Comparison of ENCODE assay signal across 16 cellular contexts in the genomic region with DNA sequence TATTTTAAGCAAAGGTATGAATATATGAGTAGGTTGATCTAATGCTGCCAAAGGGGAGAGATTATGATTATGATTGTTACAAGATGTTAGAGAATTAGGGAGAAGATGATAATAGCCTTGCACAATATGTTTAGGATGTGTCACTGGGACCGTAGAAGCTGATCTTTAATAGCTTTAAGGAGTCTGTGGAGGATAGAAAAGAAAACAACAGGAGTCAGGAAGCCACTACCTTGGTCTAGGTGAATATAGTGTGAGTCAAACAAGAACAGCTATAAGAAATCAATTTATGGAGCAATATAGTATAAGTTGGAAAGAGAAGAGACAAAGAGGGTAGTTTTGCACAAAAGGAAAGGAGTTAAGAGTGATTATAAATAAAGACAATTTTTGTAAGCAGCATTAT.
DNase-seq lines count a peak whose midpoint lies in the region; ATAC-seq, FAIRE-seq and TF ChIP-seq lines count a peak whose summit lies in the region.
"Had no signal": no experiment of that assay in that cellular context is flagged by ENCODE, and none has a peak within 500 bp of the region (broad histone marks: within the 10 kb centered on the region; RNA-seq: fewer than 3 reads in every experiment).

No MANE protein-coding gene starts in this region.

- H3K9ac ChIP-seq in HCT116 (ENCODE audit: low read length) (no peak overlapping the region), smooth muscle cell (ENCODE audit: low read depth) (no peak overlapping the region)
- H3K9ac ChIP-seq: BLaER1 had no signal

- H3K9me2 ChIP-seq in HCT116 (ENCODE audit: insufficient read depth): peaks cover 5% of the 10 kb centered on the region; the same call in 1 of the 2 replicates

- 16% methylated on average over 1 of the region's 1 CpG for WGBS in smooth muscle cell (ENCODE audit: low lambda C conversion rate)

- H3K27me3 ChIP-seq in HCT116 (ENCODE audit: insufficient read depth, low read length) (no peaks in the 10 kb centered on the region), bronchial epithelial cell (ENCODE audit: control insufficient read depth, insufficient read depth, low read length) (no peaks in the 10 kb centered on the region), smooth muscle cell (ENCODE audit: low read depth) (no peaks in the 10 kb centered on the region)
- H3K27me3 ChIP-seq: BLaER1 had no signal

- no peak for TF ChIP-seq POLR2A in HCT116 (IDR thresholded peaks at IDR 0.05; ENCODE audit: borderline replicate concordance, extremely low read depth, insufficient read depth, insufficient read length)
- no peak for TF ChIP-seq POLR2A in erythroblast (IDR thresholded peaks at IDR 0.05; ENCODE audit: low read length)

- BruUV-seq in HCT116 (replicated peaks; lab: Mats Ljungman, UMichigan): no TSS peak

- H3K79me2 ChIP-seq in HCT116 (ENCODE audit: insufficient read depth, low read length) (no peaks in the 10 kb centered on the region), smooth muscle cell (ENCODE audit: low read depth) (no peaks in the 10 kb centered on the region)

- no peak for ATAC-seq in HCT116
- ATAC-seq in Right ventricle myocardium inferior: no peak
- ATAC-seq: GM12878 had no signal

- no peak overlapping the region for H3K27ac ChIP-seq in HCT116 (ENCODE audit: low read depth, low read length)
- H3K27ac ChIP-seq in smooth muscle cell (ENCODE audit: low read depth): no peak overlapping the region
- H3K27ac ChIP-seq: BLaER1 had no signal

- H4K20me1 ChIP-seq in HCT116 (ENCODE audit: insufficient read depth): no peaks in the 10 kb centered on the region
- H4K20me1 ChIP-seq in smooth muscle cell (ENCODE audit: low read depth): no peaks in the 10 kb centered on the region
- H4K20me1 ChIP-seq: BLaER1 had no signal

- RAD21 ChIA-PET in HCT116 (lab: Charles Lee; ENCODE audit: low non-redundant PET in 1 of 2, low total read pairs in 2 of 2, uncharacterized antibody in 2 of 2, unreplicated experiment in 2 of 2): no interaction called here

- H2AFZ ChIP-seq in HCT116 (ENCODE audit: low read depth, low read length, poor library complexity, severe bottlenecking) (peak overlapping the region; percentile 62), smooth muscle cell (ENCODE audit: low read depth) (peak overlapping the region; percentile 55)

- TF ChIP-seq CTCF in HCT116 (IDR thresholded peaks at IDR 0.05 in 2 of 3, conservative IDR thresholded peaks at IDR 0.05 in 1 of 3; ENCODE audit: borderline replicate concordance in 1 of 3, insufficient read depth in 1 of 3, low read depth in 2 of 3, low read length in 2 of 3) (no peak), bronchial epithelial cell (IDR thresholded peaks at IDR 0.05; ENCODE audit: insufficient read depth, low read length, severe bottlenecking) (no peak), smooth muscle cell (IDR thresholded peaks at IDR 0.05; ENCODE audit: borderline replicate concordance, insufficient read depth, poor library complexity, severe bottlenecking) (no peak)

- H3K9me3 ChIP-seq in HCT116 (ENCODE audit: control insufficient read depth in 1 of 2, insufficient read depth in 1 of 2, low read depth in 1 of 2, low read length in 2 of 2) (no peaks in the 10 kb centered on the region), smooth muscle cell (replicated peaks; ENCODE audit: low read depth) (no peaks in the 10 kb centered on the region)
- H3K9me3 ChIP-seq: BLaER1 had no signal

- H3K4me3 ChIP-seq in HCT116 (replicated peaks in 1 of 2; ENCODE audit: low read depth in 1 of 2, low read length in 2 of 2): no peak overlapping the region
- no peak overlapping the region for H3K4me3 ChIP-seq in bronchial epithelial cell (ENCODE audit: low read depth, low read length)
- no peak overlapping the region for H3K4me3 ChIP-seq in smooth muscle cell
- H3K4me3 ChIP-seq: BLaER1, GM12878 had no signal

- H3K4me2 ChIP-seq in HCT116 (ENCODE audit: low read length): no peak overlapping the region
- H3K4me2 ChIP-seq in smooth muscle cell: no peak overlapping the region
- H3K4me2 ChIP-seq: BLaER1 had no signal

- DNase-seq in NCI-H82 (lab: John Stamatoyannopoulos, UW) (peak; percentile 2), NCI-H82 treated with DMSO at 0.1 percent for 48 hours (lab: John Stamatoyannopoulos, UW; ENCODE audit: unreplicated experiment) (no peak), HCT116 (ENCODE audit: low read depth, low spot score) (no peak), bronchial epithelial cell (ENCODE audit: low read depth) (peak; percentile 12), smooth muscle cell (lab: John Stamatoyannopoulos, UW; ENCODE audit: unreplicated experiment) (no peak), Right ventricle myocardium inferior (ENCODE audit: missing footprints) (no peak), erythroblast (lab: John Stamatoyannopoulos, UW) (no peak)
- no peak for DNase-seq in stimulated activated CD4-positive, alpha-beta T cell treated with anti-CD3 and anti-CD28 coated beads, Interleukin-4, amount 100 ng/mL, for 4 hours
- DNase-seq: 8988T; CD4-positive, alpha-beta memory T cell; DMS153; DMS79; GOT3; H7 had no signal

- H3K4me1 ChIP-seq in HCT116 (ENCODE audit: control insufficient read depth in 1 of 2, insufficient read depth in 2 of 2, low read length in 2 of 2) (peaks cover 8 to 24% of the 10 kb centered on the region in 2 experiments), smooth muscle cell (ENCODE audit: low read depth) (peaks cover 13% of the 10 kb centered on the region)
- H3K4me1 ChIP-seq: BLaER1 had no signal

- no peak for TF ChIP-seq RAD21 in HCT116 (IDR thresholded peaks at IDR 0.05; ENCODE audit: low read depth)

- H3K36me3 ChIP-seq in HCT116 (ENCODE audit: control insufficient read depth in 1 of 2, insufficient read depth in 2 of 2, low read length in 2 of 2): no peaks in the 10 kb centered on the region
- no peaks in the 10 kb centered on the region for H3K36me3 ChIP-seq in bronchial epithelial cell (ENCODE audit: control insufficient read depth, insufficient read depth, low read length)
- no peaks in the 10 kb centered on the region for H3K36me3 ChIP-seq in smooth muscle cell (ENCODE audit: low read depth)
- H3K36me3 ChIP-seq: BLaER1 had no signal

- no peak for FAIRE-seq in bronchial epithelial cell (lab: Jason Lieb, UNC)
- FAIRE-seq: GM12878 had no signal

- POLR2A ChIA-PET in HCT116 (lab: Charles Lee): no interaction called here

- no peaks in the 10 kb centered on the region for H3F3A ChIP-seq in smooth muscle cell (ENCODE audit: low read depth)

- intact Hi-C loops in HCT116 (cut with micrococcal nuclease) (no loop called here), Right ventricle myocardium inferior (cut with DNase I) (no loop called here)

- CTCF ChIA-PET in HCT116 (lab: Charles Lee): no interaction called here

TF ChIP-seq in HCT116, 20 proteins besides CTCF, POLR2A, EP300 and RAD21:
- TF ChIP-seq, protein P1, sequence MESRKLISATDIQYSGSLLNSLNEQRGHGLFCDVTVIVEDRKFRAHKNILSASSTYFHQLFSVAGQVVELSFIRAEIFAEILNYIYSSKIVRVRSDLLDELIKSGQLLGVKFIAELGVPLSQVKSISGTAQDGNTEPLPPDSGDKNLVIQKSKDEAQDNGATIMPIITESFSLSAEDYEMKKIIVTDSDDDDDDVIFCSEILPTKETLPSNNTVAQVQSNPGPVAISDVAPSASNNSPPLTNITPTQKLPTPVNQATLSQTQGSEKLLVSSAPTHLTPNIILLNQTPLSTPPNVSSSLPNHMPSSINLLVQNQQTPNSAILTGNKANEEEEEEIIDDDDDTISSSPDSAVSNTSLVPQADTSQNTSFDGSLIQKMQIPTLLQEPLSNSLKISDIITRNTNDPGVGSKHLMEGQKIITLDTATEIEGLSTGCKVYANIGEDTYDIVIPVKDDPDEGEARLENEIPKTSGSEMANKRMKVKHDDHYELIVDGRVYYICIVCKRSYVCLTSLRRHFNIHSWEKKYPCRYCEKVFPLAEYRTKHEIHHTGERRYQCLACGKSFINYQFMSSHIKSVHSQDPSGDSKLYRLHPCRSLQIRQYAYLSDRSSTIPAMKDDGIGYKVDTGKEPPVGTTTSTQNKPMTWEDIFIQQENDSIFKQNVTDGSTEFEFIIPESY (IDR thresholded peaks at IDR 0.05; ENCODE audit: extremely low read depth, insufficient replicate concordance, low read length): no peak
- no peak for TF ChIP-seq POLR2AphosphoS5 (IDR thresholded peaks at IDR 0.05; ENCODE audit: low read depth, low read length)
- no peak for TF ChIP-seq CBX3 (IDR thresholded peaks at IDR 0.05; ENCODE audit: low read depth)
- TF ChIP-seq EZH2phosphoT487 (IDR thresholded peaks at IDR 0.05; ENCODE audit: borderline replicate concordance): no peak
- no peak for TF ChIP-seq ZFX (IDR thresholded peaks at IDR 0.05)
- no peak for TF ChIP-seq REST (IDR thresholded peaks at IDR 0.05; ENCODE audit: low read depth)

Comparison
In these comparisons a context has a peak if more than half of its experiments do, and no peak if none do; other contexts are left out.
1. DNase-seq: peak in NCI-H82 (single experiment) and bronchial epithelial cell (single experiment); none in NCI-H82 treated with DMSO at 0.1 percent for 48 hours (single experiment), HCT116 (single experiment), smooth muscle cell (single experiment), stimulated activated CD4-positive, alpha-beta T cell treated with anti-CD3 and anti-CD28 coated beads, Interleukin-4, amount 100 ng/mL, for 4 hours (0 of 2), Right ventricle myocardium inferior (single experiment) and erythroblast (0 of 2).